10 cellular contexts compared by ENCODE assay signal in the genomic region with DNA sequence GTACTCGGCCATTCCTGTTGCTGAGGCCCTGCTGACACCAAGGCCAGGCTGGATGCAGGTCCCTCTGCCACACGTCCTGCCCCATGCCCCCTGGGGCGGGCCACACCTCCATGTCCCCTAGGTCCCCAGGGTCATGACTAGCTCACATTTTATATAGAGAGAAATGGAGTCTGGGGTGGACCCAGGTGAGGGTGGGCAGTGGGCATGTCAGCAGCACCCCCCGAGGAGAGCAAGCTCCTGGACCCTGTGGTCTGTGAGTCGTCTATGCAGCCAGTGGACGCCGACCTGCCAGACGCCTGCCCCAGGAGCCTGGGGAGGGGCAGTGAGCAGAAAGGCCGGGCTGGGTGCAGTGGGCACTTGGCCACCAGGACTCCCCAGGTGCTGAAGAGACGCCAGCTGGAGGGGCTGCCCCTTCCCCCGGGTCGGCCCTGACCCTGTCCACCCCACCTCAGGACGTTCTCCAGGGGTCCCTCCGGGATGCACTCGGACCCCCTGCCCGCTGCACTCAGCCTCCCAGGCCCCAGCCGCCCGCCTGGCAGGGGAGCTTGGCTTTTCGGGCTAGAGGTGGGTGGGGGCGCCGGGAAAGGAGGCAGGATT. TPM values are rescaled to one million over a fixed set of nuclear protein-coding genes. Genes with fewer than 3 reads are reported as not detected.
DNase-seq lines count a peak whose midpoint lies in the region; ATAC-seq and TF ChIP-seq lines count a peak whose summit lies in the region.
"Had no signal": no experiment of that assay in that cellular context is flagged by ENCODE, and none has a peak within 500 bp of the region (broad histone marks: within the 10 kb centered on the region; RNA-seq: fewer than 3 reads in every experiment).

No MANE protein-coding gene starts in this region.

- H3K9me3 ChIP-seq in esophagus muscularis mucosa (no peaks in the 10 kb centered on the region), suprapubic skin (no peaks in the 10 kb centered on the region)
- H3K9me3 ChIP-seq: upper lobe of right lung had no signal

- H3K27me3 Mint-ChIP-seq in activated naive CD8-positive, alpha-beta T cell = peaks cover 9% of the 10 kb centered on the region
- H3K27me3 Mint-ChIP-seq in activated naive CD8-positive, alpha-beta T cell treated with anti-CD3 and anti-CD28 coated beads, Interleukin-2, amount 50 U/mL, for 24 hours = peaks cover 30% of the 10 kb centered on the region

- H3K27me3 ChIP-seq in esophagus muscularis mucosa = peaks cover 10 to 93% (median 45%) of the 10 kb centered on the region in 4 donors
- H3K27me3 ChIP-seq in suprapubic skin = peaks cover 88% of the 10 kb centered on the region

- no peak for ATAC-seq in activated naive CD8-positive, alpha-beta T cell treated with anti-CD3 and anti-CD28 coated beads, Interleukin-2, amount 50 U/mL, for 24 hours

- TF ChIP-seq CTCF in esophagus muscularis mucosa (IDR thresholded peaks at IDR 0.05) (no peak), suprapubic skin (IDR thresholded peaks at IDR 0.05) (no peak)

- peaks cover 40 to 69% (median 63%) of the 10 kb centered on the region in 4 donors for H3K4me1 ChIP-seq in esophagus muscularis mucosa
- H3K4me1 ChIP-seq in suprapubic skin = peaks cover 56% of the 10 kb centered on the region

- H3K4me3 Mint-ChIP-seq in activated naive CD8-positive, alpha-beta T cell = peak overlapping the region; percentile 30
- no peak overlapping the region for H3K4me3 Mint-ChIP-seq in activated naive CD8-positive, alpha-beta T cell treated with anti-CD3 and anti-CD28 coated beads, Interleukin-2, amount 50 U/mL, for 24 hours

- H3K4me3 ChIP-seq in esophagus muscularis mucosa (peak overlapping the region; percentile 48 to 61 (median 50)), suprapubic skin (peak overlapping the region; percentile 49)

- no peak overlapping the region for H3K27ac Mint-ChIP-seq in activated naive CD8-positive, alpha-beta T cell
- H3K27ac Mint-ChIP-seq in activated naive CD8-positive, alpha-beta T cell treated with anti-CD3 and anti-CD28 coated beads, Interleukin-2, amount 50 U/mL, for 24 hours = no peak overlapping the region
- H3K27ac Mint-ChIP-seq: activated T-helper 2 cell treated with anti-CD3 and anti-CD28 coated beads, Interferon-gamma antibody, Interleukin-2, Interleukin-4, amounts not matched to agents 10 μg/mL and 5 μg/mL and 100 μg/mL, durations not matched to agents 14 hours and 24 hours and 36 hours had no signal

- TF ChIP-seq EP300 in esophagus muscularis mucosa (IDR thresholded peaks at IDR 0.05) = no peak
- TF ChIP-seq EP300 in suprapubic skin (IDR thresholded peaks at IDR 0.05) = no peak

- no peaks in the 10 kb centered on the region for H3K9me3 Mint-ChIP-seq in activated naive CD8-positive, alpha-beta T cell (ENCODE audit: low read depth)
- no peaks in the 10 kb centered on the region for H3K9me3 Mint-ChIP-seq in activated naive CD8-positive, alpha-beta T cell treated with anti-CD3 and anti-CD28 coated beads, Interleukin-2, amount 50 U/mL, for 24 hours
- H3K9me3 Mint-ChIP-seq: activated T-helper 2 cell treated with anti-CD3 and anti-CD28 coated beads, Interferon-gamma antibody, Interleukin-2, Interleukin-4, amounts not matched to agents 10 μg/mL and 5 μg/mL and 100 μg/mL, durations not matched to agents 14 hours and 24 hours and 36 hours; neural crest cell had no signal

- intact Hi-C loops in esophagus muscularis mucosa (cut with DNase I) = loop anchor here (5.0 kb wide), 1 partner anchor 37 kb away; no protein-coding TSS in a partner anchor

- H3K36me3 ChIP-seq in esophagus muscularis mucosa (peaks cover 0 to 4% (median 2%) of the 10 kb centered on the region in 4 donors), suprapubic skin (peaks cover 3% of the 10 kb centered on the region)
- H3K36me3 ChIP-seq: upper lobe of right lung had no signal

- no peak for TF ChIP-seq POLR2A in esophagus muscularis mucosa (IDR thresholded peaks at IDR 0.05; ENCODE audit: low read depth)
- TF ChIP-seq POLR2A in suprapubic skin (IDR thresholded peaks at IDR 0.05) = no peak

- peaks cover 2% of the 10 kb centered on the region for H3K4me1 Mint-ChIP-seq in activated naive CD8-positive, alpha-beta T cell (ENCODE audit: low read depth)
- peaks cover 12% of the 10 kb centered on the region for H3K4me1 Mint-ChIP-seq in activated naive CD8-positive, alpha-beta T cell treated with anti-CD3 and anti-CD28 coated beads, Interleukin-2, amount 50 U/mL, for 24 hours
- H3K4me1 Mint-ChIP-seq: neural crest cell had no signal

- H3K27ac ChIP-seq in esophagus muscularis mucosa (replicated peaks in 1 of 4) (peak overlapping the region; percentile 52 to 74 (median 60)), suprapubic skin (no peak overlapping the region)

- 13% methylated on average over 13 of the region's 21 CpGs for WGBS in esophagus muscularis mucosa
- WGBS in suprapubic skin = 61% methylated on average over 3 of the region's 21 CpGs

- DNase-seq in activated naive CD8-positive, alpha-beta T cell treated with anti-CD3 and anti-CD28 coated beads, Interleukin-2, amount 50 U/mL, for 24 hours = no peak
- DNase-seq in esophagus muscularis mucosa (ENCODE audit: extremely low spot score) = no peak
- DNase-seq in suprapubic skin (ENCODE audit: low spot score in 2 of 2) = no peak
- no peak for DNase-seq in NCI-H1930 (lab: John Stamatoyannopoulos, UW)
- DNase-seq in SIG-M5 (lab: John Stamatoyannopoulos, UW) = no peak
- DNase-seq: GDM1, upper lobe of right lung had no signal

- no peaks in the 10 kb centered on the region for H3K36me3 Mint-ChIP-seq in activated naive CD8-positive, alpha-beta T cell
- no peaks in the 10 kb centered on the region for H3K36me3 Mint-ChIP-seq in activated naive CD8-positive, alpha-beta T cell treated with anti-CD3 and anti-CD28 coated beads, Interleukin-2, amount 50 U/mL, for 24 hours (ENCODE audit: low read depth)

RNA-seq across cellular contexts. Expression of gene SAMD11, which starts 15.9 kb away (rescaled TPM):
- total RNA-seq in esophagus muscularis mucosa (10 to 100 TPM in 2 of 4 donors, 1 to 10 TPM in 2; 6.2 to 28.8 (median 13.9) TPM), suprapubic skin (1 to 10 TPM in 2 of 4 donors, under 1 TPM in 1, not detected in 1; 0.85 to 2.0 (median 1.5) TPM)
- total RNA-seq: activated T-helper 2 cell treated with anti-CD3 and anti-CD28 coated beads, Interferon-gamma antibody, Interleukin-2, Interleukin-4, amounts not matched to agents 10 μg/mL and 5 μg/mL and 100 μg/mL, durations not matched to agents 14 hours and 24 hours and 36 hours had no signal

RNA-seq across cellular contexts. Expression of gene NOC2L, which starts 19.4 kb away (rescaled TPM):
- total RNA-seq in esophagus muscularis mucosa (10 to 100 TPM; 35.3 to 54.1 (median 47.5) TPM), suprapubic skin (10 to 100 TPM; 45.6 to 61.9 (median 56.3) TPM)

RNA-seq across cellular contexts. Expression of gene KLHL17, which starts 20.8 kb away (rescaled TPM):
- total RNA-seq in esophagus muscularis mucosa (10 to 100 TPM in 1 of 4 donors, 1 to 10 TPM in 3; 3.7 to 10.8 (median 6.2) TPM), suprapubic skin (10 to 100 TPM in 3 of 4 donors, 1 to 10 TPM in 1; 9.7 to 38.3 (median 17.0) TPM)

RNA-seq across cellular contexts. Expression of gene PLEKHN1, which starts 26.7 kb away (rescaled TPM):
- total RNA-seq in esophagus muscularis mucosa (under 1 TPM in 3 of 4 donors, not detected in 1; 0.17 to 0.50 (median 0.19) TPM), suprapubic skin (10 to 100 TPM; 36.1 to 69.0 (median 48.4) TPM)
- total RNA-seq: neural crest cell had no signal

RNA-seq across cellular contexts. Expression of gene PERM1, which starts 42.3 kb away (rescaled TPM):
- under 1 TPM; 0.11 to 0.50 (median 0.30) TPM for total RNA-seq in esophagus muscularis mucosa
- total RNA-seq in suprapubic skin = under 1 TPM; 0.24 to 0.93 (median 0.44) TPM
- total RNA-seq: activated T-helper 2 cell treated with anti-CD3 and anti-CD28 coated beads, Interferon-gamma antibody, Interleukin-2, Interleukin-4, amounts not matched to agents 10 μg/mL and 5 μg/mL and 100 μg/mL, durations not matched to agents 14 hours and 24 hours and 36 hours; neural crest cell had no signal
